8 cellular contexts compared by ENCODE assay signal in the genomic region with DNA sequence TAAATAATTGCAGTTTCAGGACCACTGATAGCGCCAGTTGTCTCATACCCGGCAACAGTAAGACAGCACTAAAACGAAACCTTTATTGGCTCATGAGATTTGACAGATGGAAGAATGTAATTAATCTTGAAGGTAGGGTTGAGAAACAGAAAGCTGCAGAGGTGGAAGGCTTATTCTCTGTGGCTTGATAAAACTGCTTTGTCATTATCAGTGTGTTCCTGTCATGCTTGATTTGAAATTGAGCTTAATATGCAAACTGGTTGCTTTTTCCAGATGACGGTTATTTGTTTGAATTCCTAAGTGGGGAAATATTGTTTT. TPM values are rescaled to one million over a fixed set of nuclear protein-coding genes. Genes with fewer than 3 reads are reported as not detected.
A peak's percentile ranks its signal among the peaks of the same experiment; 100 is the strongest.
DNase-seq lines count a peak whose midpoint lies in the region; TF ChIP-seq lines count a peak whose summit lies in the region.

No MANE protein-coding gene starts in this region.

- H3K23ac ChIP-seq in mesenchymal stem cell (ENCODE audit: low read length in 2 of 2) = no peak overlapping the region

- TF ChIP-seq CTCF in AG04450 (IDR thresholded peaks at IDR 0.05; ENCODE audit: low read depth, low read length) = no peak
- TF ChIP-seq CTCF in GM20000 (IDR thresholded peaks at IDR 0.05; ENCODE audit: extremely low read depth, missing control alignments) = no peak
- TF ChIP-seq CTCF in coronary artery (IDR thresholded peaks at IDR 0.05) = no peak

- H3K9me3 ChIP-seq in AG04450 (ENCODE audit: control insufficient read depth, insufficient read depth, low read length) (no peaks in the 10 kb centered on the region), mesenchymal stem cell (ENCODE audit: control insufficient read depth, low read length) (no peaks in the 10 kb centered on the region)

- no peak overlapping the region for H3K4me2 ChIP-seq in mesenchymal stem cell (ENCODE audit: low read length, poor library complexity, severe bottlenecking)

- H2BK5ac ChIP-seq in mesenchymal stem cell (ENCODE audit: low read depth, low read length, poor library complexity, severe bottlenecking) = no peak overlapping the region

- H3K27me3 ChIP-seq in AG04450 (ENCODE audit: control insufficient read depth, insufficient read depth, low read length) (no peaks in the 10 kb centered on the region), mesenchymal stem cell (ENCODE audit: control insufficient read depth in 1 of 2, insufficient read depth in 1 of 2, low read length in 2 of 2) (no peaks in the 10 kb centered on the region)

- H4K8ac ChIP-seq in mesenchymal stem cell (ENCODE audit: low read length) = no peak overlapping the region

- H3K4ac ChIP-seq in mesenchymal stem cell (ENCODE audit: low read depth in 1 of 2, low read length in 2 of 2) = no peak overlapping the region

- H3K79me1 ChIP-seq in mesenchymal stem cell (replicated peaks; ENCODE audit: low read length, poor library complexity, severe bottlenecking) = peaks cover 8% of the 10 kb centered on the region

- H3K4me3 ChIP-seq in AG04450 (ENCODE audit: low read depth, low read length) (peak overlapping the region; percentile 84), coronary artery (peak overlapping the region; percentile 90), mesenchymal stem cell (ENCODE audit: insufficient read depth in 1 of 2, low read depth in 1 of 2, low read length in 2 of 2) (peak overlapping the region in 1 of 2 experiments; percentile 99), urinary bladder (ENCODE audit: low read depth, low read length) (peak overlapping the region; percentile 71)

- H2BK12ac ChIP-seq in mesenchymal stem cell (ENCODE audit: low read length in 2 of 2) = no peak overlapping the region

- H2AFZ ChIP-seq in mesenchymal stem cell (ENCODE audit: low read depth, low read length) = no peak overlapping the region

- H3K9ac ChIP-seq in mesenchymal stem cell (ENCODE audit: low read length) = peak overlapping the region; percentile 97

- H3K14ac ChIP-seq in mesenchymal stem cell (ENCODE audit: low read length in 2 of 2) = no peak overlapping the region

- no peak overlapping the region for H4K91ac ChIP-seq in mesenchymal stem cell (ENCODE audit: low read length)

- H3K4me1 ChIP-seq in mesenchymal stem cell (ENCODE audit: control insufficient read depth, insufficient read depth, low read depth, low read length) (peaks cover 5% of the 10 kb centered on the region), urinary bladder (ENCODE audit: insufficient read depth) (no peaks in the 10 kb centered on the region)

- POLR2A ChIA-PET in AG04450 (lab: Yijun Ruan, JAX) = interaction anchor here (1.6 kb wide), 1 partner anchor 37 kb away, joined by 9 read pairs; a partner anchor contains a TSS

- DNase-seq in AG04450 (ENCODE audit: low read depth, low spot score) (no peak), GM20000 (ENCODE audit: low spot score) (peak; percentile 50), RKO (ENCODE audit: low spot score) (peak; percentile 62), coronary artery (ENCODE audit: low spot score) (no peak), mesenchymal stem cell (peak; percentile 81), NCI-H2081 treated with DMSO at 0.1 percent for 48 hours (lab: John Stamatoyannopoulos, UW) (no peak)
- no peak for DNase-seq in stimulated activated CD4-positive, alpha-beta T cell treated with anti-CD3 and anti-CD28 coated beads, Interleukin-4, amount 100 ng/mL, for 4 hours

- no peak overlapping the region for H2AK5ac ChIP-seq in mesenchymal stem cell (ENCODE audit: low read length, severe bottlenecking)

- H3K36me3 ChIP-seq in mesenchymal stem cell (ENCODE audit: control insufficient read depth in 1 of 2, insufficient read depth in 2 of 2, low read depth in 1 of 2, low read length in 2 of 2) (peaks cover 2 to 36% of the 10 kb centered on the region in 2 experiments), urinary bladder (ENCODE audit: insufficient read depth) (no peaks in the 10 kb centered on the region)

- no peak overlapping the region for H2BK120ac ChIP-seq in mesenchymal stem cell (ENCODE audit: low read depth, low read length)

- CTCF ChIA-PET in AG04450 (lab: Charles Lee) = interaction anchor here (0.8 to 1.9 kb wide), 3 partner anchors 34 to 125 kb away, joined by 3 to 6 read pairs (median 3); no protein-coding TSS in a partner anchor

- H3K18ac ChIP-seq in mesenchymal stem cell (ENCODE audit: low read depth in 1 of 2, low read length in 2 of 2) = no peak overlapping the region

- no peak overlapping the region for H3K27ac ChIP-seq in AG04450 (ENCODE audit: low read depth, low read length)
- peak overlapping the region; percentile 97 to 98 for H3K27ac ChIP-seq in coronary artery
- no peak overlapping the region for H3K27ac ChIP-seq in mesenchymal stem cell (ENCODE audit: low read length, poor library complexity, severe bottlenecking)
- no peak overlapping the region for H3K27ac ChIP-seq in urinary bladder (ENCODE audit: low read depth)

- 65% methylated on average over 4 of the region's 4 CpGs for WGBS in mesenchymal stem cell
- WGBS in urinary bladder = 8% methylated on average over 4 of the region's 4 CpGs

- H2BK15ac ChIP-seq in mesenchymal stem cell (ENCODE audit: low read depth, poor library complexity, severe bottlenecking) = no peak overlapping the region

RNA-seq across cellular contexts. Expression of a gene that starts 1.3 kb away (rescaled TPM):
- 22.3 and 30.8 TPM in 2 replicates for polyA plus RNA-seq in AG04450 (2011; rRNA removed)
- 60.2 and 84.4 TPM in 2 replicates for polyA minus RNA-seq in AG04450 (2011; rRNA and poly(A)+ RNA removed)
- polyA plus RNA-seq in mesenchymal stem cell (2013, experiment 1 of 2) = 39.0 TPM
- 40.2 TPM for polyA plus RNA-seq in mesenchymal stem cell (2013, experiment 2 of 2)
- total RNA-seq in urinary bladder = 72.1 TPM
- 36.5 TPM for polyA plus RNA-seq in urinary bladder

RNA-seq across cellular contexts. Expression of a gene that starts 36.9 kb away (rescaled TPM):
- polyA plus RNA-seq in AG04450 (2011; rRNA removed) (326 and 390 TPM in 2 replicates), urinary bladder (478 TPM)
- polyA minus RNA-seq in AG04450 (2011; rRNA and poly(A)+ RNA removed) = 252 and 273 TPM in 2 replicates
- polyA plus RNA-seq in mesenchymal stem cell (2013, experiment 1 of 2) = 168 TPM
- polyA plus RNA-seq in mesenchymal stem cell (2013, experiment 2 of 2) = 165 TPM
- total RNA-seq in urinary bladder = 296 TPM

Comparison
In these comparisons a context has a peak if more than half of its experiments do, and no peak if none do; other contexts are left out.
1. DNase-seq: peak in GM20000 (single experiment), RKO (single experiment) and mesenchymal stem cell (single experiment); none in AG04450 (single experiment), coronary artery (single experiment), stimulated activated CD4-positive, alpha-beta T cell treated with anti-CD3 and anti-CD28 coated beads, Interleukin-4, amount 100 ng/mL, for 4 hours (0 of 2) and NCI-H2081 treated with DMSO at 0.1 percent for 48 hours (single experiment).
2. H3K27ac ChIP-seq: peak in coronary artery (2 of 2); none in AG04450 (single experiment), mesenchymal stem cell (single experiment) and urinary bladder (single experiment).